16 cellular contexts compared by ENCODE assay signal in genomic region chr2:131032393-131032836, GRCh38.
DNase-seq lines count a peak whose midpoint lies in the region; ATAC-seq and TF ChIP-seq lines count a peak whose summit lies in the region.
"Had no signal": no experiment of that assay in that cellular context is flagged by ENCODE, and none has a peak within 500 bp of the region (broad histone marks: within the 10 kb centered on the region; RNA-seq: fewer than 3 reads in every experiment).

No MANE protein-coding gene starts in this region.

- ATAC-seq in HG02588 (IDR thresholded peaks at IDR 0.05; ENCODE audit: unreplicated experiment) (no peak), GM18502 (IDR thresholded peaks at IDR 0.05; ENCODE audit: poor library complexity, unreplicated experiment) (no peak)
- no peak for ATAC-seq in activated CD4-positive, CD25-positive, alpha-beta regulatory T cell treated with anti-CD3 and anti-CD28 coated beads, Interleukin-2, amount 50 U/mL, for 24 hours
- ATAC-seq: GM12878 had no signal

- H3K27me3 ChIP-seq in spleen (replicated peaks in 1 of 7), result peaks cover 0 to 54% (median 20%) of the 10 kb centered on the region in 7 donors

- no peak for TF ChIP-seq POLR2A in spleen (IDR thresholded peaks at IDR 0.05)

- WGBS in spleen, 5 donors, result 69 to 87% (median 84%) methylated on average over 4 of the region's 4 CpGs

- DNase-seq in activated CD8-positive, alpha-beta memory T cell treated with anti-CD3 and anti-CD28 coated beads for 24 hours, result peak; percentile 49
- DNase-seq in activated CD8-positive, alpha-beta memory T cell treated with anti-CD3 and anti-CD28 coated beads, Interleukin-2, amount 50 U/mL, for 4 hours, result no peak
- DNase-seq in mesenteric fat pad (ENCODE audit: low spot score) (peak; percentile 64), spleen (peak; percentile 55)
- no peak for DNase-seq in stimulated activated CD4-positive, alpha-beta T cell treated with anti-CD3 and anti-CD28 coated beads, Interleukin-12 subunit alpha, Interleukin-12 subunit beta, amount 100 ng/mL, for 4 hours
- DNase-seq: ACHN; C1 segment of cervical spinal cord; Calu3; CD4-positive, alpha-beta T cell; DMS 273 treated with DMSO at 0.1 percent for 48 hours; GOT3; H9 had no signal

- intact Hi-C loops in spleen (cut with DNase I; ENCODE audit: low total_unique reads), result no loop called here

- H3K4me3 ChIP-seq in spleen, result no peak overlapping the region
- H3K4me3 ChIP-seq: GM12878 had no signal

- H3K27ac ChIP-seq in spleen, result no peak overlapping the region

- H3K4me1 ChIP-seq in spleen, result peaks cover 0 to 16% (median 6%) of the 10 kb centered on the region in 6 donors

- H3K9me3 ChIP-seq in spleen, result peaks cover 0 to 12% (median 8%) of the 10 kb centered on the region in 8 donors

- no peak for TF ChIP-seq CTCF in spleen (IDR thresholded peaks at IDR 0.05 in 8 of 11, conservative IDR thresholded peaks at IDR 0.05 in 3 of 11)

- H3K36me3 ChIP-seq in spleen, result no peaks in the 10 kb centered on the region

Comparison
In these comparisons a context has a peak if more than half of its experiments do, and no peak if none do; other contexts are left out.
1. DNase-seq: peak in activated CD8-positive, alpha-beta memory T cell treated with anti-CD3 and anti-CD28 coated beads for 24 hours (single experiment), mesenteric fat pad (single experiment) and spleen (single experiment); none in activated CD8-positive, alpha-beta memory T cell treated with anti-CD3 and anti-CD28 coated beads, Interleukin-2, amount 50 U/mL, for 4 hours (single experiment) and stimulated activated CD4-positive, alpha-beta T cell treated with anti-CD3 and anti-CD28 coated beads, Interleukin-12 subunit alpha, Interleukin-12 subunit beta, amount 100 ng/mL, for 4 hours (single experiment).